16 cellular contexts compared by ENCODE assay signal in the genomic region with DNA sequence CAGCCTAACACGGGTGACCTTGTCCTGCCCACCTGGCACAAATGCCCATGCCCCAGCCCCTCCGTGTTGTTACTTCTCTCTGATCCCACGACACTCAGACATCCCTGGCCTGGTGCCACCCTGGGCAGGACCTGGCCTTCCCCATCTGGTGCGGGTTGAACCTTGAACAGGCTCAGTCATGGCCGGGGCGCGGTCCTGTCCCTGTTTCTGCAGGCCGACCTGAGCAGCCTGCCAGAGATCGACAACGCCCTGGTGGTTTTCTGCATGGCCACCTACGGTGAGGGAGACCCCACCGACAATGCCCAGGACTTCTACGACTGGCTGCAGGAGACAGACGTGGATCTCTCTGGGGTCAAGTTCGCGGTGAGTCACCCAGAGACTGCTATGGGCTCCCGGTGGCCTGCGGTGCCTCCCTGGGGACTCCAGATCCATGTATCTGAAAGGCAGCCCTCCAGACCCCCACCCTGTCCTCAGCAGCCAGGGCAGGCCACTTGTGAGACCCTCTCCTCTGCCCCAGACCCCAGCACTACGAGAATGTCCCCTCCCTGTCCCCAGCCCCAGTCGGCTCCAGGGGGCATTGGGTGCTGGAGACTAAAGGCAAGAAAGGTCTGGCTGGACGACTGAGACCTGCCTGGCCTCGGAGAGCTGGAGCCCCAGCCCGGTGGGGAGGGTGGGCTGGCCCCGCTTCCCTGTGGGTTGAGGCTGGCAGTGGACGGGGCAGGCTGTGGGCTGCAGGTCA. TPM values are rescaled to one million over a fixed set of nuclear protein-coding genes. Genes with fewer than 3 reads are reported as not detected.
DNase-seq lines count a peak whose midpoint lies in the region; ATAC-seq, FAIRE-seq and TF ChIP-seq lines count a peak whose summit lies in the region.
"Had no signal": no experiment of that assay in that cellular context is flagged by ENCODE, and none has a peak within 500 bp of the region (broad histone marks: within the 10 kb centered on the region; RNA-seq: fewer than 3 reads in every experiment).

No MANE protein-coding gene starts in this region.

- H3K9me3 ChIP-seq in adrenal gland (replicated peaks in 1 of 3) (no peaks in the 10 kb centered on the region), HepG2 (ENCODE audit: low read length) (no peaks in the 10 kb centered on the region)

- in situ Hi-C loops in HepG2 (cut with HindIII; ENCODE audit: extremely low pct_ligation_motif_present, low pct_unique_long_range_greater_than_20kb): no loop called here

- no peak overlapping the region for H3K4me2 ChIP-seq in HepG2 (ENCODE audit: low read depth, low read length)

- intact Hi-C loops in activated CD4-positive, alpha-beta T cell treated with anti-CD3 and anti-CD28 coated beads, Interleukin-2, amount 10 ng/mL, durations not matched to agents 24 days and 14 days (cut with micrococcal nuclease): no loop called here
- intact Hi-C loops in adrenal gland (cut with DNase I) (no loop called here), HepG2 (cut with micrococcal nuclease; ENCODE audit: unreplicated experiment) (no loop called here)

- no peaks in the 10 kb centered on the region for H3K9me3 Mint-ChIP-seq in activated CD4-positive, alpha-beta T cell treated with anti-CD3 and anti-CD28 coated beads, Interleukin-2, amount 10 ng/mL, durations not matched to agents 24 days and 14 days
- no peaks in the 10 kb centered on the region for H3K9me3 Mint-ChIP-seq in stimulated activated naive B cell treated with anti-CD40 and anti-IgM and Interleukin-4, amounts not matched to agents 10 μg/mL and 1 μg/mL and 100 μg/mL, for 72 hours
- H3K9me3 Mint-ChIP-seq: activated naive CD4-positive, alpha-beta T cell treated with anti-CD3 and anti-CD28 coated beads, Interleukin-2, amount 50 U/mL, for 24 hours had no signal

- H3K27me3 ChIP-seq in adrenal gland (no peaks in the 10 kb centered on the region), HepG2 (ENCODE audit: control insufficient read depth in 1 of 2, insufficient read depth in 2 of 2, low read length in 2 of 2) (no peaks in the 10 kb centered on the region)
- H3K27me3 ChIP-seq: foreskin keratinocyte had no signal

- no peak overlapping the region for H3K4me3 Mint-ChIP-seq in activated CD4-positive, alpha-beta T cell treated with anti-CD3 and anti-CD28 coated beads, Interleukin-2, amount 10 ng/mL, durations not matched to agents 24 days and 14 days
- peak overlapping the region in 1 of 2 donors; percentile 23 for H3K4me3 Mint-ChIP-seq in stimulated activated naive B cell treated with anti-CD40 and anti-IgM and Interleukin-4, amounts not matched to agents 10 μg/mL and 1 μg/mL and 100 μg/mL, for 72 hours
- H3K4me3 Mint-ChIP-seq: activated naive CD4-positive, alpha-beta T cell treated with anti-CD3 and anti-CD28 coated beads, Interleukin-2, amount 50 U/mL, for 24 hours had no signal

- H3K4me3 ChIP-seq in adrenal gland: no peak overlapping the region
- no peak overlapping the region for H3K4me3 ChIP-seq in HepG2 (replicated peaks in 1 of 3; ENCODE audit: insufficient read depth in 1 of 3, low read depth in 2 of 3, low read length in 3 of 3)

- TF ChIP-seq CTCF in adrenal gland (IDR thresholded peaks at IDR 0.05) (peak in 1 of 6 experiments; percentile 3), HepG2 (CRISPR knock-in tag; IDR thresholded peaks at IDR 0.05) (no peak)

- H3K27ac Mint-ChIP-seq in activated CD4-positive, alpha-beta T cell treated with anti-CD3 and anti-CD28 coated beads, Interleukin-2, amount 10 ng/mL, durations not matched to agents 24 days and 14 days: peak overlapping the region; percentile 44
- peak overlapping the region; percentile 47 for H3K27ac Mint-ChIP-seq in stimulated activated naive B cell treated with anti-CD40 and anti-IgM and Interleukin-4, amounts not matched to agents 10 μg/mL and 1 μg/mL and 100 μg/mL, for 72 hours
- H3K27ac Mint-ChIP-seq: activated naive CD4-positive, alpha-beta T cell treated with anti-CD3 and anti-CD28 coated beads, Interleukin-2, amount 50 U/mL, for 24 hours had no signal

- TF ChIP-seq POLR2A in adrenal gland (IDR thresholded peaks at IDR 0.05) (no peak), HepG2 (IDR thresholded peaks at IDR 0.05; ENCODE audit: insufficient read depth in 1 of 2, low read depth in 2 of 2, low read length in 2 of 2) (no peak)

- TF ChIP-seq EP300 in HepG2 (IDR thresholded peaks at IDR 0.05; ENCODE audit: low read depth in 2 of 2, low read length in 2 of 2): no peak
- no peak for TF ChIP-seq EP300 in HepG2 (CRISPR knock-in tag; IDR thresholded peaks at IDR 0.05; ENCODE audit: borderline replicate concordance)

- ATAC-seq in HepG2: peak; percentile 13
- ATAC-seq in stimulated activated naive B cell treated with anti-CD40 and anti-IgM and Interleukin-4, amounts not matched to agents 10 μg/mL and 1 μg/mL and 100 μg/mL, for 72 hours (replicated peaks): no peak
- ATAC-seq: foreskin keratinocyte had no signal

- no peak overlapping the region for H2AFZ ChIP-seq in HepG2 (ENCODE audit: low read length)
- H2AFZ ChIP-seq: parathyroid adenoma had no signal

- CTCF ChIA-PET in HepG2 (lab: Yijun Ruan, JAX; ENCODE audit: low intra/inter-chr PET ratio, low total read pairs): no interaction called here

- no peak for FAIRE-seq in HepG2 (lab: Jason Lieb, UNC)
- FAIRE-seq: bronchial epithelial cell, GM18507 had no signal

- H3K79me2 ChIP-seq in HepG2 (ENCODE audit: insufficient read depth, low read length): peaks cover 5% of the 10 kb centered on the region

- no TSS peak for BruUV-seq in HepG2 (replicated peaks; lab: Mats Ljungman, UMichigan)

- H4K20me1 ChIP-seq in HepG2 (ENCODE audit: insufficient read depth, low read length): peaks cover 7% of the 10 kb centered on the region

- DNase-seq in activated CD4-positive, alpha-beta T cell treated with anti-CD3 and anti-CD28 coated beads, Interleukin-2, amount 10 ng/mL, durations not matched to agents 24 days and 14 days: no peak
- DNase-seq in activated CD4-positive, alpha-beta T cell treated with anti-CD3 and anti-CD28 coated beads for 1 hour: no peak
- DNase-seq in adrenal gland: peak; percentile 76 to 94 (median 91)
- no peak for DNase-seq in HepG2 (ENCODE audit: low spot score)
- DNase-seq in stimulated activated naive B cell treated with anti-CD40 and anti-IgM and Interleukin-4, amounts not matched to agents 10 μg/mL and 1 μg/mL and 100 μg/mL, for 72 hours: no peak
- no peak for DNase-seq in activated CD8-positive, alpha-beta memory T cell treated with anti-CD3 and anti-CD28 coated beads, Interleukin-2, amount 50 U/mL, for 48 hours
- no peak for DNase-seq in stimulated activated CD4-positive, alpha-beta T cell treated with anti-CD3 and anti-CD28 coated beads, Interleukin-4, amount 100 ng/mL, for 4 hours
- no peak for DNase-seq in NCI-H446 (lab: John Stamatoyannopoulos, UW)
- DNase-seq: foreskin keratinocyte; NCI-H187; NCI-H69; stimulated activated CD4-positive, alpha-beta T cell treated with anti-CD3 and anti-CD28 coated beads, Interleukin-12 subunit alpha, Interleukin-12 subunit beta, amount 100 ng/mL, for 4 hours had no signal

- no peaks in the 10 kb centered on the region for H3K4me1 Mint-ChIP-seq in activated CD4-positive, alpha-beta T cell treated with anti-CD3 and anti-CD28 coated beads, Interleukin-2, amount 10 ng/mL, durations not matched to agents 24 days and 14 days
- H3K4me1 Mint-ChIP-seq in stimulated activated naive B cell treated with anti-CD40 and anti-IgM and Interleukin-4, amounts not matched to agents 10 μg/mL and 1 μg/mL and 100 μg/mL, for 72 hours: no peaks in the 10 kb centered on the region
- H3K4me1 Mint-ChIP-seq: activated naive CD4-positive, alpha-beta T cell treated with anti-CD3 and anti-CD28 coated beads, Interleukin-2, amount 50 U/mL, for 24 hours had no signal

- TF ChIP-seq RAD21 in HepG2 (CRISPR knock-in tag; IDR thresholded peaks at IDR 0.05): no peak

- H3K27me3 Mint-ChIP-seq in activated CD4-positive, alpha-beta T cell treated with anti-CD3 and anti-CD28 coated beads, Interleukin-2, amount 10 ng/mL, durations not matched to agents 24 days and 14 days: no peaks in the 10 kb centered on the region
- H3K27me3 Mint-ChIP-seq in stimulated activated naive B cell treated with anti-CD40 and anti-IgM and Interleukin-4, amounts not matched to agents 10 μg/mL and 1 μg/mL and 100 μg/mL, for 72 hours: no peaks in the 10 kb centered on the region
- H3K27me3 Mint-ChIP-seq: activated naive CD4-positive, alpha-beta T cell treated with anti-CD3 and anti-CD28 coated beads, Interleukin-2, amount 50 U/mL, for 24 hours had no signal

- H3K36me3 ChIP-seq in adrenal gland (replicated peaks in 1 of 2) (peaks cover 0 to 61% of the 10 kb centered on the region in 2 donors), HepG2 (replicated peaks in 1 of 2; ENCODE audit: control insufficient read depth in 1 of 2, insufficient read depth in 2 of 2, low read length in 2 of 2) (peaks cover 48 to 91% of the 10 kb centered on the region in 2 experiments)

- H3K27ac ChIP-seq in adrenal gland: peak overlapping the region; percentile 64 to 97 (median 81)
- no peak overlapping the region for H3K27ac ChIP-seq in HepG2 (ENCODE audit: extremely low read length, insufficient read depth, low read length)
- H3K27ac ChIP-seq: foreskin keratinocyte, parathyroid adenoma had no signal

- H3K4me1 ChIP-seq in adrenal gland (replicated peaks in 1 of 2) (peaks cover 22 to 59% of the 10 kb centered on the region in 2 donors), HepG2 (ENCODE audit: insufficient read depth, low read length) (no peaks in the 10 kb centered on the region; the same call in 1 of the 2 replicates)
- H3K4me1 ChIP-seq: foreskin keratinocyte had no signal

- WGBS in adrenal gland, 4 donors: 47 to 54% (median 50%) methylated on average over 16 to 25 of the region's 25 CpGs
- WGBS in HepG2 (ENCODE audit: low lambda C conversion rate): 93% methylated on average over 12 of the region's 25 CpGs

- H3K9ac ChIP-seq in HepG2 (ENCODE audit: insufficient read depth, low read depth, low read length): no peak overlapping the region
- H3K9ac ChIP-seq: parathyroid adenoma had no signal

- H3K36me3 Mint-ChIP-seq in activated CD4-positive, alpha-beta T cell treated with anti-CD3 and anti-CD28 coated beads, Interleukin-2, amount 10 ng/mL, durations not matched to agents 24 days and 14 days (ENCODE audit: low read depth): peaks cover 7% of the 10 kb centered on the region
- H3K36me3 Mint-ChIP-seq in stimulated activated naive B cell treated with anti-CD40 and anti-IgM and Interleukin-4, amounts not matched to agents 10 μg/mL and 1 μg/mL and 100 μg/mL, for 72 hours: peaks cover 26 to 34% of the 10 kb centered on the region in 2 donors

- POLR2A ChIA-PET in HepG2 (lab: Yijun Ruan, JAX): no interaction called here

RNA-seq across cellular contexts. Expression of gene TMEM120A, which starts 14.1 kb away (rescaled TPM):
- 36.1 and 38.2 TPM in 2 replicates for total RNA-seq in activated CD4-positive, alpha-beta T cell treated with anti-CD3 and anti-CD28 coated beads, Interleukin-2, amount 10 ng/mL, durations not matched to agents 24 days and 14 days
- total RNA-seq in adrenal gland (100 to 1,000 TPM in 4 of 8 donors, 10 to 100 TPM in 4; 51.4 to 277 (median 113) TPM), HepG2 (2016; rRNA removed; fragmentation: Illumina TruSeq; extraction: Trizol) (22.9 and 40.3 TPM in 2 replicates)
- polyA plus RNA-seq in adrenal gland (100 to 1,000 TPM; 197 to 260 (median 227) TPM), HepG2 (2011; rRNA removed) (102 and 116 TPM in 2 replicates)
- 31.6 and 36.7 TPM in 2 replicates for total RNA-seq in HepG2 (2016; cell fraction: cytosol; rRNA removed; fragmentation: Illumina TruSeq; extraction: Trizol; ENCODE audit: low read depth)
- 26.0 and 40.4 TPM in 2 replicates for total RNA-seq in HepG2 (2016; cell fraction: insoluble cytoplasmic fraction; rRNA removed; fragmentation: Illumina TruSeq; extraction: Trizol)
- total RNA-seq in HepG2 (2016; cell fraction: membrane; rRNA removed; fragmentation: Illumina TruSeq; extraction: Trizol): 34.6 and 34.8 TPM in 2 replicates
- total RNA-seq in HepG2 (2016; cell fraction: nucleus; rRNA removed; fragmentation: Illumina TruSeq; extraction: Trizol): 31.7 and 39.9 TPM in 2 replicates
- 81.9 and 91.9 TPM in 2 replicates for polyA plus RNA-seq in HepG2 (2011; cell fraction: cytosol; rRNA removed)
- 76.1 and 77.6 TPM in 2 replicates for polyA plus RNA-seq in HepG2 (2011; cell fraction: nucleus; rRNA removed)
- 41.2 and 57.5 TPM in 2 replicates for polyA plus RNA-seq in HepG2 (2012)
- polyA plus RNA-seq in HepG2 (2016; cell fraction: cytosol; fragmentation: Illumina TruSeq; extraction: Trizol; ENCODE audit: low read depth): 78.5 and 88.6 TPM in 2 replicates
- 64.8 and 69.3 TPM in 2 replicates for polyA plus RNA-seq in HepG2 (2016; cell fraction: insoluble cytoplasmic fraction; fragmentation: Illumina TruSeq; extraction: Trizol; ENCODE audit: low read depth)
- polyA plus RNA-seq in HepG2 (2016; cell fraction: membrane; fragmentation: Illumina TruSeq; extraction: Trizol; ENCODE audit: low read depth): 81.3 and 84.7 TPM in 2 replicates
- 144 and 149 TPM in 2 replicates for polyA plus RNA-seq in HepG2 (2016; cell fraction: nucleus; fragmentation: Illumina TruSeq; extraction: Trizol; ENCODE audit: insufficient read depth, low read depth)
- 97.0 and 238 TPM in 2 replicates for polyA minus RNA-seq in HepG2 (2011; rRNA and poly(A)+ RNA removed; ENCODE audit: low replicate concordance)
- polyA minus RNA-seq in HepG2 (2011; cell fraction: cytosol; rRNA and poly(A)+ RNA removed): 32.4 and 39.8 TPM in 2 replicates
- polyA minus RNA-seq in HepG2 (2011; cell fraction: nucleus; rRNA and poly(A)+ RNA removed): 15.5 and 22.4 TPM in 2 replicates

Comparison
In these comparisons a context has a peak if more than half of its experiments do, and no peak if none do; other contexts are left out.
1. DNase-seq: peak in adrenal gland (7 of 7); none in activated CD4-positive, alpha-beta T cell treated with anti-CD3 and anti-CD28 coated beads, Interleukin-2, amount 10 ng/mL, durations not matched to agents 24 days and 14 days (single experiment), activated CD4-positive, alpha-beta T cell treated with anti-CD3 and anti-CD28 coated beads for 1 hour (single experiment), HepG2 (single experiment), stimulated activated naive B cell treated with anti-CD40 and anti-IgM and Interleukin-4, amounts not matched to agents 10 μg/mL and 1 μg/mL and 100 μg/mL, for 72 hours (single experiment), activated CD8-positive, alpha-beta memory T cell treated with anti-CD3 and anti-CD28 coated beads, Interleukin-2, amount 50 U/mL, for 48 hours (single experiment), stimulated activated CD4-positive, alpha-beta T cell treated with anti-CD3 and anti-CD28 coated beads, Interleukin-4, amount 100 ng/mL, for 4 hours (0 of 2) and NCI-H446 (0 of 2).